Comparison of ENCODE assay signal across 2 cellular contexts in the genomic region with DNA sequence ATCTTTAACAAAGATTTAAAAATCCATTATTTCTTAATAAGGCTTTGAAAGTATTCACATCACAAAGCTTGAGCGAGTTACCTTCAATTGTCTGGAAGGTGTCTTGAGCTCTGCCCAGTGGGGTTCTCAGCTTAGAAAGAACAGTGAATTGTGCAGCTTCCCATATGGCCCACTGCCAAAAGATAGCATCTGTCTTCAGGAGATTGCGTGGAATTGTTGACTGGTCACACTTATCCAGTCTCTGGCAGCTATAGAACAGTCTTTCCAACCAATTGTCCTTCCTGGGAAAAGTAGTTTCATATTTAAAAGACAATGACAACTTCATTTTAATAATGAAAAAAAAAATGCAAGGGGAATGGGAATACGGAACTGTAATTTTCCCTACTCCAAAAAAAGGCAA. TPM values are rescaled to one million over a fixed set of nuclear protein-coding genes. Genes with fewer than 3 reads are reported as not detected.
"Had no signal": no experiment of that assay in that cellular context is flagged by ENCODE, and none has a peak within 500 bp of the region (broad histone marks: within the 10 kb centered on the region; RNA-seq: fewer than 3 reads in every experiment).

No MANE protein-coding gene starts in this region.

RNA-seq across cellular contexts. Expression of gene CLEC18C, which starts 58.2 kb away (rescaled TPM):
- total RNA-seq: Right ventricle myocardium inferior, RPMI7951 had no signal
